ENCODE assay signal across 24 cellular contexts in the genomic region with DNA sequence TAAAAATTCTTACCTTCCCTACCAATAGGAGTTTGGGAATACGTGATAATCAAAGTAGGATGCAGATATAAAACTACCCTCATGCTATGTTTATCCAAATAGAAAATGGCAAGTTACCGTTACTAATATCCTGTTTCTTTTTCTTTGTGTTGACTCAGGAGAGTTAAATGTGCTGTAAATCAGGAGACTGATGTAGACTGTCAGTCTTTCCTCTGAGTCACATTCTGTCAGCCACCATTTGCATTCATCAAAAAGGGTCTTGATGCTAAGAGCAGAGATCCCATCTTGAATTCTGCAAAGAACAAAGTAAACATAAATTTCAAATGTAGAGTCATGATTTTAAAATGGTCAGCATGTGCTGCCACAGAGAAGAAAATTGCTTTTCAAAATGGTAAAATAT.
"Had no signal": no experiment of that assay in that cellular context is flagged by ENCODE, and none has a peak within 500 bp of the region (broad histone marks: within the 10 kb centered on the region; RNA-seq: fewer than 3 reads in every experiment).

No MANE protein-coding gene starts in this region.

- H3K4me3 Mint-ChIP-seq: activated B cell treated with CpG ODN at 0.5 μM for 24 hours; activated CD8-positive, alpha-beta T cell treated with anti-CD3 and anti-CD28 coated beads for 36 hours; activated naive CD4-positive, alpha-beta T cell treated with anti-CD3 and anti-CD28 coated beads, Interleukin-2, amount 10 ng/mL, durations not matched to agents 7 days and 5 days; activated naive CD8-positive, alpha-beta T cell treated with anti-CD3 and anti-CD28 coated beads, Interleukin-2, amount 50 U/mL, for 24 hours; activated T-cell treated with anti-CD3 and anti-CD28 coated beads, Interleukin-2, amount 50 U/mL, for 4 hours; memory B cell; neural crest cell; stimulated activated naive CD8-positive, alpha-beta T cell treated with anti-CD3 and anti-CD28 coated beads, Interleukin-15, Interleukin-2, amounts not matched to agents 100 ng/mL and 50 ng/mL, for 24 hours; T-cell had no signal

- H3K27me3 Mint-ChIP-seq: activated B cell treated with CpG ODN at 0.5 μM for 24 hours; activated CD8-positive, alpha-beta T cell treated with anti-CD3 and anti-CD28 coated beads for 36 hours; activated naive CD4-positive, alpha-beta T cell treated with anti-CD3 and anti-CD28 coated beads, Interleukin-2, amount 10 ng/mL, durations not matched to agents 7 days and 5 days; activated naive CD8-positive, alpha-beta T cell treated with anti-CD3 and anti-CD28 coated beads, Interleukin-2, amount 50 U/mL, for 24 hours; memory B cell; progenitor cell of endocrine pancreas; stimulated activated naive CD8-positive, alpha-beta T cell treated with anti-CD3 and anti-CD28 coated beads, Interleukin-15, Interleukin-2, amounts not matched to agents 100 ng/mL and 50 ng/mL, for 24 hours had no signal

- H3K27ac Mint-ChIP-seq: activated B cell treated with CpG ODN at 0.5 μM for 24 hours; activated CD8-positive, alpha-beta T cell treated with anti-CD3 and anti-CD28 coated beads for 36 hours; activated naive CD4-positive, alpha-beta T cell treated with anti-CD3 and anti-CD28 coated beads, Interleukin-2, amount 10 ng/mL, durations not matched to agents 7 days and 5 days; activated naive CD8-positive, alpha-beta T cell treated with anti-CD3 and anti-CD28 coated beads, Interleukin-2, amount 50 U/mL, for 24 hours; memory B cell; progenitor cell of endocrine pancreas; stimulated activated naive CD8-positive, alpha-beta T cell treated with anti-CD3 and anti-CD28 coated beads, Interleukin-15, Interleukin-2, amounts not matched to agents 100 ng/mL and 50 ng/mL, for 24 hours; T-cell had no signal

- FAIRE-seq: bronchial epithelial cell, kidney, urothelium cell line had no signal

- DNase-seq: activated B cell treated with CpG ODN at 0.5 μM for 24 hours; activated CD4-positive, alpha-beta T cell treated with anti-CD3 and anti-CD28 coated beads for 48 hours; activated CD8-positive, alpha-beta memory T cell treated with anti-CD3 and anti-CD28 coated beads, Interleukin-2, amount 50 U/mL, for 4 hours; activated CD8-positive, alpha-beta T cell treated with anti-CD3 and anti-CD28 coated beads for 36 hours; activated naive CD4-positive, alpha-beta T cell treated with anti-CD3 and anti-CD28 coated beads, Interleukin-2, amount 10 ng/mL, durations not matched to agents 7 days and 5 days; activated naive CD8-positive, alpha-beta T cell treated with anti-CD3 and anti-CD28 coated beads, Interleukin-2, amount 50 U/mL, for 24 hours; activated T-cell treated with anti-CD3 and anti-CD28 coated beads, Interleukin-2, amount 50 U/mL, for 4 hours; anterior cingulate cortex; cerebellar nuclear complex; effector memory CD4-positive, alpha-beta T cell; foreskin melanocyte; glutamatergic neuron; hypothalamus; kidney; left ventricle myocardium inferior; right cardiac atrium; T-cell had no signal

- H3K4me3 ChIP-seq: left ventricle myocardium inferior, tibial nerve had no signal

- H3K9me3 Mint-ChIP-seq: activated B cell treated with CpG ODN at 0.5 μM for 24 hours; activated naive CD4-positive, alpha-beta T cell treated with anti-CD3 and anti-CD28 coated beads, Interleukin-2, amount 10 ng/mL, durations not matched to agents 7 days and 5 days; activated T-cell treated with anti-CD3 and anti-CD28 coated beads, Interleukin-2, amount 50 U/mL, for 4 hours; neural crest cell had no signal

- H3K27ac ChIP-seq: left ventricle myocardium inferior, tibial nerve had no signal

- H3K36me3 ChIP-seq: left ventricle myocardium inferior, tibial nerve had no signal

- H3K9me3 ChIP-seq: tibial nerve had no signal

- H3K4me1 ChIP-seq: left ventricle myocardium inferior, tibial nerve had no signal

- H3K4me1 Mint-ChIP-seq: activated B cell treated with CpG ODN at 0.5 μM for 24 hours; activated naive CD4-positive, alpha-beta T cell treated with anti-CD3 and anti-CD28 coated beads, Interleukin-2, amount 10 ng/mL, durations not matched to agents 7 days and 5 days; activated naive CD8-positive, alpha-beta T cell treated with anti-CD3 and anti-CD28 coated beads, Interleukin-2, amount 50 U/mL, for 24 hours; memory B cell; neural crest cell; T-cell had no signal

- H3K36me3 Mint-ChIP-seq: activated naive CD4-positive, alpha-beta T cell treated with anti-CD3 and anti-CD28 coated beads, Interleukin-2, amount 10 ng/mL, durations not matched to agents 7 days and 5 days; memory B cell; T-cell had no signal

- ATAC-seq: activated CD8-positive, alpha-beta T cell treated with anti-CD3 and anti-CD28 coated beads for 36 hours; activated naive CD8-positive, alpha-beta T cell treated with anti-CD3 and anti-CD28 coated beads, Interleukin-2, amount 50 U/mL, for 24 hours; activated T-cell treated with anti-CD3 and anti-CD28 coated beads, Interleukin-2, amount 50 U/mL, for 4 hours; right cardiac atrium; T-cell had no signal

- H3K27me3 ChIP-seq: tibial nerve had no signal
